Comparison of ENCODE assay signal across 1 cellular context in the genomic region with DNA sequence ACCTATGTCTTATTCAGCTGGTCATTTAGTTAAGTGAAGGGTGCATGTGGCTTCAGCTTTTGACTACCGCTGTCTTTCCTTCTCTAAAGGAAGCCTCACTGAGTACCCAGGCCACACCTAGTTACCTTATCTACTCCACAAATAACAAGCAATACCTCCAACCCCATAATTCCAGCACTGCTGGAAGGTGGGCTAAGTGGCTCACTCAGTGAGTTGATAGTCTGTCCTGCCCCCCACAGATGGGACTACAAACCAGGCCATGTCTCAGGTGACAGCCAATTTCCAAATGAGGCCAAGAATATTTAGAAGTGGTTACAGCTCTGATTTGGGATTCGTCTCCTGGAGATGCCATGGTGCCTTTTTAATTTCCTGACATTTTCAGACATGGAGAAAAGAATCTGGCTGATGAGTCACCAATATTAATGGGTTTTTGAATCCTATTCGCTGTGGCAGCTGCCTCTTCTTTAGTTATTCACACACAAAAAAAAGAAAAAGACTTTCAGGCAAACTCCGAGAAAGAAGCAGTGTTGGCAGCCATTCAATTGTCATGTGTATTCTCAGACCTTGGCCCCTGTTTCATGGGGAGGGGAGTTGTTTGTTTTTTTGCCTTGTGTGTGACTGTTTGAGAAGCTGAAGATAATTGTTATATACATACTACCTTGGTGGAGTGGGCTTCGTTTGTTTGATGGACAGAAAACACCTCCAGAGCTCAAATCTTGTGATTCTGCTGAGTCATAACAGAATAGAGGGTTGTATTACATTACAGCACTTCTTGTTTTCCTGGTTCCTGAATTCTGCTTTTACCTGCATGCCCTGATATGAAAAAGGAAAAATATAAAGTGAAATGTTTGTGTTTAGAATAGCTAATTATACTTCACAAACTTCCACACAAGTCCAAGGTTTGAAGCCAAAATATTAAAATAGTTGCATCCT.
TF ChIP-seq lines count a peak whose summit lies in the region.

No MANE protein-coding gene starts in this region.

TF ChIP-seq in neural cell, 6 proteins besides CTCF, POLR2A, EP300 and RAD21 (continued from another document):
- TF ChIP-seq, protein P1, sequence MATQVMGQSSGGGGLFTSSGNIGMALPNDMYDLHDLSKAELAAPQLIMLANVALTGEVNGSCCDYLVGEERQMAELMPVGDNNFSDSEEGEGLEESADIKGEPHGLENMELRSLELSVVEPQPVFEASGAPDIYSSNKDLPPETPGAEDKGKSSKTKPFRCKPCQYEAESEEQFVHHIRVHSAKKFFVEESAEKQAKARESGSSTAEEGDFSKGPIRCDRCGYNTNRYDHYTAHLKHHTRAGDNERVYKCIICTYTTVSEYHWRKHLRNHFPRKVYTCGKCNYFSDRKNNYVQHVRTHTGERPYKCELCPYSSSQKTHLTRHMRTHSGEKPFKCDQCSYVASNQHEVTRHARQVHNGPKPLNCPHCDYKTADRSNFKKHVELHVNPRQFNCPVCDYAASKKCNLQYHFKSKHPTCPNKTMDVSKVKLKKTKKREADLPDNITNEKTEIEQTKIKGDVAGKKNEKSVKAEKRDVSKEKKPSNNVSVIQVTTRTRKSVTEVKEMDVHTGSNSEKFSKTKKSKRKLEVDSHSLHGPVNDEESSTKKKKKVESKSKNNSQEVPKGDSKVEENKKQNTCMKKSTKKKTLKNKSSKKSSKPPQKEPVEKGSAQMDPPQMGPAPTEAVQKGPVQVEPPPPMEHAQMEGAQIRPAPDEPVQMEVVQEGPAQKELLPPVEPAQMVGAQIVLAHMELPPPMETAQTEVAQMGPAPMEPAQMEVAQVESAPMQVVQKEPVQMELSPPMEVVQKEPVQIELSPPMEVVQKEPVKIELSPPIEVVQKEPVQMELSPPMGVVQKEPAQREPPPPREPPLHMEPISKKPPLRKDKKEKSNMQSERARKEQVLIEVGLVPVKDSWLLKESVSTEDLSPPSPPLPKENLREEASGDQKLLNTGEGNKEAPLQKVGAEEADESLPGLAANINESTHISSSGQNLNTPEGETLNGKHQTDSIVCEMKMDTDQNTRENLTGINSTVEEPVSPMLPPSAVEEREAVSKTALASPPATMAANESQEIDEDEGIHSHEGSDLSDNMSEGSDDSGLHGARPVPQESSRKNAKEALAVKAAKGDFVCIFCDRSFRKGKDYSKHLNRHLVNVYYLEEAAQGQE (IDR thresholded peaks at IDR 0.05; ENCODE audit: borderline replicate concordance) = no peak
- no peak for TF ChIP-seq TAF1 (IDR thresholded peaks at IDR 0.05; ENCODE audit: low read depth)
